Comparison of ENCODE assay signal across 18 cellular contexts in genomic region chr21:39854572-39854971, GRCh38. TPM values are rescaled to one million over a fixed set of nuclear protein-coding genes. Genes with fewer than 3 reads are reported as not detected.
DNase-seq lines count a peak whose midpoint lies in the region; TF ChIP-seq lines count a peak whose summit lies in the region.
"Had no signal": no experiment of that assay in that cellular context is flagged by ENCODE, and none has a peak within 500 bp of the region (broad histone marks: within the 10 kb centered on the region; RNA-seq: fewer than 3 reads in every experiment).

No MANE protein-coding gene starts in this region.

- no peak overlapping the region for H3K4me3 Mint-ChIP-seq in HFFc6
- H3K4me3 Mint-ChIP-seq: CD8-positive, alpha-beta memory T cell had no signal

- H3K36me3 ChIP-seq in DOHH2 (ENCODE audit: control insufficient read depth, low read length) (no peaks in the 10 kb centered on the region), kidney epithelial cell (ENCODE audit: control insufficient read depth, insufficient read depth, low read length) (no peaks in the 10 kb centered on the region)
- H3K36me3 ChIP-seq: BLaER1 treated with 17β-estradiol and CSF1 and Interleukin-3, amounts not matched to agents 10 nM and 100 nM; Peyer's patch had no signal

- TF ChIP-seq CTCF in DOHH2 (IDR thresholded peaks at IDR 0.05; ENCODE audit: low read depth, low read length, poor library complexity, severe bottlenecking): peak; percentile 29
- peak; percentile 25; the same call in 1 of the 2 replicates for TF ChIP-seq CTCF in HFFc6 (IDR thresholded peaks at IDR 0.05)
- TF ChIP-seq CTCF in kidney epithelial cell (IDR thresholded peaks at IDR 0.05; ENCODE audit: insufficient read depth, low read length, poor library complexity, severe bottlenecking): peak; percentile 3

- H3K36me3 Mint-ChIP-seq in HFFc6 (ENCODE audit: low read depth): no peaks in the 10 kb centered on the region; the same call in 1 of the 2 replicates
- H3K36me3 Mint-ChIP-seq: CD8-positive, alpha-beta memory T cell had no signal

- no peaks in the 10 kb centered on the region for H3K9me3 ChIP-seq in DOHH2 (ENCODE audit: control insufficient read depth, insufficient read depth, low read length)
- H3K9me3 ChIP-seq: Peyer's patch had no signal

- H3K79me2 ChIP-seq in DOHH2 (ENCODE audit: control insufficient read depth, low read length): no peaks in the 10 kb centered on the region

- H3K27ac Mint-ChIP-seq in HFFc6: no peak overlapping the region
- H3K27ac Mint-ChIP-seq: CD8-positive, alpha-beta memory T cell had no signal

- H3K4me1 ChIP-seq in DOHH2 (ENCODE audit: control insufficient read depth, low read length): no peaks in the 10 kb centered on the region
- H3K4me1 ChIP-seq: Peyer's patch had no signal

- H3K4me2 ChIP-seq in DOHH2 (ENCODE audit: low read length): no peak overlapping the region
- H3K4me2 ChIP-seq: BLaER1 treated with 17β-estradiol and CSF1 and Interleukin-3, amounts not matched to agents 10 nM and 100 nM had no signal

- no peak for DNase-seq in HFFc6
- peak; percentile 26 for DNase-seq in OCI-M1 (lab: John Stamatoyannopoulos, UW)
- no peak for DNase-seq in kidney epithelial cell (ENCODE audit: low read depth)
- no peak for DNase-seq in stimulated activated CD4-positive, alpha-beta T cell treated with anti-CD3 and anti-CD28 coated beads, Interleukin-4, amount 100 ng/mL, for 1 hour
- no peak for DNase-seq in RPMI8226
- DNase-seq in posterior vena cava (ENCODE audit: low spot score): no peak
- DNase-seq: CD8-positive, alpha-beta memory T cell; DMS79 treated with DMSO at 0.1 percent for 48 hours; HCEC 1CT; NCI-H187; NCI-H2107; NCI-H226; NCI-H524; Peyer's patch; SW 1271 had no signal

- H3K27me3 Mint-ChIP-seq in HFFc6 (ENCODE audit: insufficient read depth): peaks cover 3% of the 10 kb centered on the region

- H3K27me3 ChIP-seq in DOHH2 (ENCODE audit: control insufficient read depth, low read length): no peaks in the 10 kb centered on the region
- H3K27me3 ChIP-seq in kidney epithelial cell (ENCODE audit: control insufficient read depth, insufficient read depth, low read length): no peaks in the 10 kb centered on the region
- H3K27me3 ChIP-seq: BLaER1 treated with 17β-estradiol and CSF1 and Interleukin-3, amounts not matched to agents 10 nM and 100 nM; Peyer's patch had no signal

- no peaks in the 10 kb centered on the region for H3F3A ChIP-seq in DOHH2 (ENCODE audit: control insufficient read depth, insufficient read depth)

- H3K27ac ChIP-seq in DOHH2 (ENCODE audit: low read depth, low read length): no peak overlapping the region
- H3K27ac ChIP-seq: BLaER1 treated with 17β-estradiol and CSF1 and Interleukin-3, amounts not matched to agents 10 nM and 100 nM; Peyer's patch had no signal

- H4K20me1 ChIP-seq in DOHH2 (ENCODE audit: control insufficient read depth, insufficient read depth, low read depth, low read length): no peaks in the 10 kb centered on the region
- H4K20me1 ChIP-seq: BLaER1 treated with 17β-estradiol and CSF1 and Interleukin-3, amounts not matched to agents 10 nM and 100 nM had no signal

- peaks cover 49% of the 10 kb centered on the region for H3K9me3 Mint-ChIP-seq in HFFc6

- H3K4me3 ChIP-seq in DOHH2 (ENCODE audit: low read length): no peak overlapping the region
- H3K4me3 ChIP-seq in kidney epithelial cell (ENCODE audit: low read depth, low read length): no peak overlapping the region
- H3K4me3 ChIP-seq: BLaER1 treated with 17β-estradiol and CSF1 and Interleukin-3, amounts not matched to agents 10 nM and 100 nM; Peyer's patch had no signal

- H3K9me2 ChIP-seq in DOHH2 (replicated peaks; ENCODE audit: control insufficient read depth, low read length): no peaks in the 10 kb centered on the region

- no peaks in the 10 kb centered on the region; the same call in 1 of the 2 replicates for H3K4me1 Mint-ChIP-seq in HFFc6 (ENCODE audit: low read depth)
- H3K4me1 Mint-ChIP-seq: CD8-positive, alpha-beta memory T cell had no signal

- intact Hi-C loops in posterior vena cava (cut with DNase I): no loop called here

RNA-seq across cellular contexts. Expression of gene PCP4, which starts 12.7 kb away (rescaled TPM):
- not detected for total RNA-seq in HFFc6 (2021; fragmentation: NEBNext Ultra II Directional; extraction: Animal tissue kit (Norgen Biotek cat#: 25700))
- total RNA-seq in kidney epithelial cell (1.2 TPM in 1 of 2 replicates, not detected in the other), posterior vena cava (10 to 100 TPM; 15.3 to 51.4 TPM)
- total RNA-seq: CD8-positive, alpha-beta memory T cell; SK-MEL-5 had no signal
